In genomic region chr1:25197982-25198681, GRCh38 we compare ENCODE assay signal across 11 cellular contexts. TPM values are rescaled to one million over a fixed set of nuclear protein-coding genes. Genes with fewer than 3 reads are reported as not detected.
DNase-seq lines count a peak whose midpoint lies in the region; ATAC-seq lines count a peak whose summit lies in the region.
"Had no signal": no experiment of that assay in that cellular context is flagged by ENCODE, and none has a peak within 500 bp of the region (broad histone marks: within the 10 kb centered on the region; RNA-seq: fewer than 3 reads in every experiment).

No MANE protein-coding gene starts in this region.

- H3K36me3 ChIP-seq in mucosa of rectum (ENCODE audit: control insufficient read depth in 2 of 2, insufficient read depth in 2 of 2, low read length in 2 of 2), result no peaks in the 10 kb centered on the region

- peak overlapping the region; percentile 71 to 76 for H3K27ac ChIP-seq in mucosa of rectum (ENCODE audit: low read depth in 2 of 2, low read length in 2 of 2)

- peak overlapping the region; percentile 23 for H3K4me3 ChIP-seq in Jurkat, Clone E6-1 (ENCODE audit: low read length)
- H3K4me3 ChIP-seq in mucosa of rectum (ENCODE audit: low read length in 2 of 2), result peak overlapping the region; percentile 37

- H3K27ac Mint-ChIP-seq in activated naive CD8-positive, alpha-beta T cell treated with anti-CD3 and anti-CD28 coated beads, Interleukin-2, amount 50 U/mL, for 24 hours, result no peak overlapping the region

- peak overlapping the region; percentile 17 to 41 for H3K9ac ChIP-seq in mucosa of rectum (ENCODE audit: low read depth in 1 of 2, low read length in 2 of 2)

- H3K27me3 Mint-ChIP-seq in activated naive CD8-positive, alpha-beta T cell treated with anti-CD3 and anti-CD28 coated beads, Interleukin-2, amount 50 U/mL, for 24 hours, result peaks cover 3% of the 10 kb centered on the region

- peaks cover 16% of the 10 kb centered on the region for H3K4me1 Mint-ChIP-seq in activated naive CD8-positive, alpha-beta T cell treated with anti-CD3 and anti-CD28 coated beads, Interleukin-2, amount 50 U/mL, for 24 hours

- H3K36me3 Mint-ChIP-seq in activated naive CD8-positive, alpha-beta T cell treated with anti-CD3 and anti-CD28 coated beads, Interleukin-2, amount 50 U/mL, for 24 hours (ENCODE audit: low read depth), result peaks cover 2% of the 10 kb centered on the region

- DNase-seq in Ammon's horn (ENCODE audit: low spot score), result peak; percentile 47
- DNase-seq in Jurkat, Clone E6-1 (ENCODE audit: low read depth, low spot score), result peak; percentile 20
- no peak for DNase-seq in activated naive CD8-positive, alpha-beta T cell treated with anti-CD3 and anti-CD28 coated beads, Interleukin-2, amount 50 U/mL, for 24 hours
- DNase-seq in NCI-H1417 (lab: John Stamatoyannopoulos, UW), result no peak
- no peak for DNase-seq in NCI-H2196 treated with DMSO at 0.1 percent for 48 hours (lab: John Stamatoyannopoulos, UW; ENCODE audit: unreplicated experiment)
- DNase-seq: central memory CD4-positive, alpha-beta T cell; stimulated activated CD4-positive, alpha-beta T cell treated with anti-CD3 and anti-CD28 coated beads, Interleukin-15, amount 100 ng/mL, for 24 hours had no signal

- H3K4me1 ChIP-seq in mucosa of rectum (ENCODE audit: control insufficient read depth in 2 of 2, insufficient read depth in 2 of 2, low read length in 2 of 2), result peaks cover 23 to 45% of the 10 kb centered on the region in 2 donors

- H3K4me3 Mint-ChIP-seq in activated naive CD8-positive, alpha-beta T cell treated with anti-CD3 and anti-CD28 coated beads, Interleukin-2, amount 50 U/mL, for 24 hours, result no peak overlapping the region

- no peaks in the 10 kb centered on the region for H3K9me3 ChIP-seq in mucosa of rectum (ENCODE audit: control insufficient read depth in 2 of 2, low read length in 2 of 2)

- ATAC-seq in activated naive CD8-positive, alpha-beta T cell treated with anti-CD3 and anti-CD28 coated beads, Interleukin-2, amount 50 U/mL, for 24 hours, result peak; percentile 59
- ATAC-seq in GM21381 (IDR thresholded peaks at IDR 0.05; ENCODE audit: unreplicated experiment) (no peak), HG02870 (IDR thresholded peaks at IDR 0.05; ENCODE audit: unreplicated experiment) (no peak)
- ATAC-seq: activated CD4-positive, CD25-positive, alpha-beta regulatory T cell treated with anti-CD3 and anti-CD28 coated beads, Interleukin-2, amount 50 U/mL, for 24 hours had no signal

- no peaks in the 10 kb centered on the region for H3K27me3 ChIP-seq in mucosa of rectum (ENCODE audit: control insufficient read depth in 2 of 2, insufficient read depth in 2 of 2, low read length in 2 of 2)

- H3K9me3 Mint-ChIP-seq in activated naive CD8-positive, alpha-beta T cell treated with anti-CD3 and anti-CD28 coated beads, Interleukin-2, amount 50 U/mL, for 24 hours, result no peaks in the 10 kb centered on the region

RNA-seq across cellular contexts. Expression of gene SYF2, which starts 34.2 kb away (rescaled TPM):
- 56.3 TPM for polyA plus RNA-seq in Jurkat, Clone E6-1 (2012; ENCODE audit: insufficient read depth, insufficient read length)

RNA-seq across cellular contexts. Expression of gene RSRP1, which starts 49.1 kb away (rescaled TPM):
- polyA plus RNA-seq in Jurkat, Clone E6-1 (2012; ENCODE audit: insufficient read depth, insufficient read length), result 104 TPM

Comparison
In these comparisons a context has a peak if more than half of its experiments do, and no peak if none do; other contexts are left out.
1. DNase-seq: peak in Ammon's horn (single experiment) and Jurkat, Clone E6-1 (single experiment); none in activated naive CD8-positive, alpha-beta T cell treated with anti-CD3 and anti-CD28 coated beads, Interleukin-2, amount 50 U/mL, for 24 hours (single experiment), NCI-H1417 (0 of 3) and NCI-H2196 treated with DMSO at 0.1 percent for 48 hours (single experiment).